Comparison of ENCODE assay signal across 8 cellular contexts in the genomic region with DNA sequence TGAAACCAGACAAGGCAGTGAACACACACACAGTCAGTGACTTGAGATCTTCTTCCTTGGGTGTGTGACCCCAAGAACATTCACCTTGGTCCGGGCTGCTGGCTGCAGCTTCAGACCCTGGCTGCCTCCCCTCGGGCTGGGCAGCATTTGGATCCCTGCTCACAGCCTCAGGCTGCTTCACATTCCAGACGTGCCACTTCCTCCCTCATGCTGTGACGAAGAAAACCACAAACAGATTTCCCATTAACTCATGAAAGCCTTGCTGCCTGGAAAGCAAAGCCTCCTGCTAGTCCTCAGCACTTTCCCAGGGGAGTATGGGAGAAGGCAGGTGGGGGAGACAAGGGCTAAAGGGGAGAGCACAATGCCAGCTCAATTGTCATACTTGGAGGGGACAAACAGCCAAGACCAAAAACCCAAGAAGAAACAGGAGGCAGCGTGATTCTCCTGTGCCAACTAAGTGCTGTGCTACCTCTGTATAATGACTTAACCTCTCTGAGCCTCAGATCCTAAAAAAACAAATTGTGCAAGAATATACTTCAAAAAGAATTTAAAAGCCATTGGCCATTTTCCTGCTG.
DNase-seq lines count a peak whose midpoint lies in the region; ATAC-seq and TF ChIP-seq lines count a peak whose summit lies in the region.

No MANE protein-coding gene starts in this region.

- intact Hi-C loops in Right ventricle myocardium inferior (cut with DNase I) (no loop called here), aorta (cut with DNase I) (loop anchor here in 1 of 2 donors (10.0 kb wide), 1 partner anchor 511 kb away; no protein-coding TSS in a partner anchor)

- H3K4me1 ChIP-seq in cardiac muscle cell (ENCODE audit: low read depth) (no peaks in the 10 kb centered on the region), iPS-20b (ENCODE audit: insufficient read depth, low read length) (peaks cover 15% of the 10 kb centered on the region; the same call in 1 of the 2 replicates), aorta (ENCODE audit: control insufficient read depth in 1 of 2, insufficient read depth in 2 of 2, low read length in 2 of 2) (peaks cover 2 to 3% of the 10 kb centered on the region in 2 donors)

- ATAC-seq in Right ventricle myocardium inferior: no peak
- peak; percentile 65 for ATAC-seq in aorta (ENCODE audit: low FRiP score)
- no peak for ATAC-seq in stimulated activated naive CD8-positive, alpha-beta T cell treated with anti-CD3 and anti-CD28 coated beads, Interleukin-15, Interleukin-2, amounts not matched to agents 100 U/mL and 50 U/mL, for 24 hours

- H3K9ac ChIP-seq in iPS-20b (ENCODE audit: low read depth, low read length): peak overlapping the region; percentile 50

- no peaks in the 10 kb centered on the region for H3K9me3 ChIP-seq in cardiac muscle cell (ENCODE audit: low read depth)
- H3K9me3 ChIP-seq in iPS-20b (ENCODE audit: insufficient read depth, low read depth, low read length): peaks cover 9% of the 10 kb centered on the region; the same call in 1 of the 2 replicates
- H3K9me3 ChIP-seq in aorta (ENCODE audit: control insufficient read depth, low read length): no peaks in the 10 kb centered on the region

- no peak overlapping the region for H3K4me3 ChIP-seq in cardiac muscle cell
- peak overlapping the region; percentile 25; the same call in 1 of the 2 replicates for H3K4me3 ChIP-seq in iPS-20b (ENCODE audit: low read length)
- H3K4me3 ChIP-seq in aorta (ENCODE audit: low read length in 2 of 2): no peak overlapping the region

- no peaks in the 10 kb centered on the region for H3K36me3 ChIP-seq in cardiac muscle cell
- H3K36me3 ChIP-seq in iPS-20b (ENCODE audit: insufficient read depth, low read depth, low read length): no peaks in the 10 kb centered on the region
- no peaks in the 10 kb centered on the region for H3K36me3 ChIP-seq in aorta (ENCODE audit: control insufficient read depth in 1 of 2, insufficient read depth in 2 of 2, low read length in 1 of 2)

- H3K27me3 ChIP-seq in cardiac muscle cell: no peaks in the 10 kb centered on the region
- H3K27me3 ChIP-seq in iPS-20b (ENCODE audit: insufficient read depth, low read length): no peaks in the 10 kb centered on the region
- no peaks in the 10 kb centered on the region for H3K27me3 ChIP-seq in aorta (ENCODE audit: control insufficient read depth in 1 of 2, insufficient read depth in 2 of 2, low read length in 1 of 2)

- TF ChIP-seq CTCF in cardiac muscle cell (IDR thresholded peaks at IDR 0.05; ENCODE audit: low read depth, low read length): no peak

- H3K27ac ChIP-seq in cardiac muscle cell: no peak overlapping the region
- H3K27ac ChIP-seq in iPS-20b (ENCODE audit: low read length): peak overlapping the region; percentile 6
- H3K27ac ChIP-seq in aorta (ENCODE audit: low read depth in 1 of 2, low read length in 2 of 2): peak overlapping the region in 1 of 2 donors; percentile 68

- 5 to 10% methylated on average over 5 of the region's 5 CpGs for WGBS in aorta, 2 donors

- DNase-seq in cardiac muscle cell (ENCODE audit: low read depth in 1 of 2, low spot score in 1 of 2): peak; percentile 71 to 92
- no peak for DNase-seq in Right ventricle myocardium inferior (ENCODE audit: missing footprints)
- peak; percentile 92 for DNase-seq in amniotic epithelial cell (ENCODE audit: low read depth)
- DNase-seq in aorta: peak in 1 of 2 donors; percentile 59
- DNase-seq in stimulated activated naive CD8-positive, alpha-beta T cell treated with anti-CD3 and anti-CD28 coated beads, Interleukin-15, Interleukin-2, amounts not matched to agents 100 U/mL and 50 U/mL, for 24 hours: no peak
- no peak for DNase-seq in NCI-H146 (lab: John Stamatoyannopoulos, UW)
- DNase-seq in NCI-H2196 (lab: John Stamatoyannopoulos, UW; ENCODE audit: unreplicated experiment): no peak

Comparison
In these comparisons a context has a peak if more than half of its experiments do, and no peak if none do; other contexts are left out.
1. DNase-seq: peak in cardiac muscle cell (2 of 2) and amniotic epithelial cell (single experiment); none in Right ventricle myocardium inferior (single experiment), stimulated activated naive CD8-positive, alpha-beta T cell treated with anti-CD3 and anti-CD28 coated beads, Interleukin-15, Interleukin-2, amounts not matched to agents 100 U/mL and 50 U/mL, for 24 hours (single experiment), NCI-H146 (single experiment) and NCI-H2196 (single experiment).